Comparison of ENCODE assay signal across 18 cellular contexts in genomic region chr3:69890691-69891090, GRCh38.
"Had no signal": no experiment of that assay in that cellular context is flagged by ENCODE, and none has a peak within 500 bp of the region (broad histone marks: within the 10 kb centered on the region; RNA-seq: fewer than 3 reads in every experiment).

No MANE protein-coding gene starts in this region.

- DNase-seq: activated CD4-positive, alpha-beta T cell treated with anti-CD3 and anti-CD28 coated beads, Interleukin-2, amount 10 ng/mL, durations not matched to agents 24 days and 14 days; activated CD4-positive, CD25-positive, alpha-beta regulatory T cell; activated CD8-positive, alpha-beta memory T cell treated with anti-CD3 and anti-CD28 coated beads, Interleukin-2, amount 50 U/mL, for 48 hours; activated CD8-positive, alpha-beta T cell treated with anti-CD3 and anti-CD28 coated beads, Interleukin-2, amount 10 ng/mL, durations not matched to agents 7 days and 5 days; activated gamma-delta T cell; caudate nucleus; effector CD4-positive, alpha-beta T cell; gastrocnemius medialis; heart left ventricle; immature natural killer cell; midbrain; stimulated activated CD4-positive, alpha-beta T cell treated with anti-CD3 and anti-CD28 coated beads, Interleukin-12 subunit alpha, Interleukin-12 subunit beta, amount 100 ng/mL, for 4 hours; stimulated activated CD4-positive, alpha-beta T cell treated with anti-CD3 and anti-CD28 coated beads, Interleukin-2, amount 100 ng/mL, for 24 hours; upper lobe of right lung had no signal

- H3K36me3 ChIP-seq: gastrocnemius medialis, heart left ventricle, prostate gland, thoracic aorta, upper lobe of right lung had no signal

- H3K27ac ChIP-seq: coronary artery, gastrocnemius medialis, heart left ventricle, prostate gland, thoracic aorta, upper lobe of right lung had no signal

- H3K27me3 ChIP-seq: gastrocnemius medialis, heart left ventricle, upper lobe of right lung had no signal

- H3K4me1 ChIP-seq: prostate gland, upper lobe of right lung had no signal

- H3K9me3 ChIP-seq: gastrocnemius medialis, heart left ventricle, prostate gland, thoracic aorta, upper lobe of right lung had no signal

- H3K4me3 ChIP-seq: coronary artery, gastrocnemius medialis, heart left ventricle, lung, prostate gland, thoracic aorta, upper lobe of right lung had no signal
